ENCODE assay signal across 1 cellular context in genomic region chr13:27926644-27927434, GRCh38.
TF ChIP-seq lines count a peak whose summit lies in the region.

No MANE protein-coding gene starts in this region.

TF ChIP-seq in endothelial cell of umbilical vein, 7 proteins besides CTCF, POLR2A, EP300 and RAD21:
- TF ChIP-seq EZH2 (IDR thresholded peaks at IDR 0.05; ENCODE audit: borderline replicate concordance, low read depth, low read length, severe bottlenecking) (peak; percentile 58), MYC (IDR thresholded peaks at IDR 0.05; ENCODE audit: low read depth, low read length) (no peak)
TF ChIP-seq in endothelial cell of umbilical vein: peak in this region for 1.
